In the genomic region with DNA sequence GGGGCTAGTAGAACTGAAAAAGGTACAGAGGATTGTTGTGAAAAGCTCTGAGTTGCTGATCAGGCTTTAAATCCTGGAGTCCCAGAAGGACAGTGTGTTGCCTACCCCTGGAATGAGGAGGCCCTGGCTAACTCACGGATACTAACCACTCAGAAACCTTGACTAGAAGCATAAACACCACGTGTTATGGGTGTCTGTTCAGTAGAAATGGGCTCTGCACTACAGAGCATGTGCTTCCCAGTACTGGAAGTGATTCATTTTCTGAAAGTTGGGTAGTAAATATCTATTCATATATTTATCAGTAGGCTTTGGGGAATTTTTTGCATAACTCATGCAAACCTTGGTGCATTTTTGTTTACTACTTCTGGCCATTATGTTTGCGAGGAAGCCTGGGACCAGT, we compare ENCODE assay signal across 1 cellular context.
TF ChIP-seq lines count a peak whose summit lies in the region.

No MANE protein-coding gene starts in this region.

TF ChIP-seq in H1, 55 proteins besides CTCF, POLR2A, EP300 and RAD21:
- TF ChIP-seq CTBP2 (IDR thresholded peaks at IDR 0.05; ENCODE audit: borderline replicate concordance, insufficient read depth, insufficient read length, low read length), result no peak
- no peak for TF ChIP-seq GTF2F1 (IDR thresholded peaks at IDR 0.05; ENCODE audit: borderline replicate concordance, low read depth, low read length)
- no peak for TF ChIP-seq CHD2 (IDR thresholded peaks at IDR 0.05; ENCODE audit: low read length)
- TF ChIP-seq PHF8 (conservative IDR thresholded peaks at IDR 0.05; ENCODE audit: low read depth, low read length), result no peak
- no peak for TF ChIP-seq CHD1 (IDR thresholded peaks at IDR 0.05; ENCODE audit: low read depth, low read length)
- TF ChIP-seq, protein P1, sequence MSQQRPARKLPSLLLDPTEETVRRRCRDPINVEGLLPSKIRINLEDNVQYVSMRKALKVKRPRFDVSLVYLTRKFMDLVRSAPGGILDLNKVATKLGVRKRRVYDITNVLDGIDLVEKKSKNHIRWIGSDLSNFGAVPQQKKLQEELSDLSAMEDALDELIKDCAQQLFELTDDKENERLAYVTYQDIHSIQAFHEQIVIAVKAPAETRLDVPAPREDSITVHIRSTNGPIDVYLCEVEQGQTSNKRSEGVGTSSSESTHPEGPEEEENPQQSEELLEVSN (IDR thresholded peaks at IDR 0.05), result no peak
- TF ChIP-seq, protein P2, sequence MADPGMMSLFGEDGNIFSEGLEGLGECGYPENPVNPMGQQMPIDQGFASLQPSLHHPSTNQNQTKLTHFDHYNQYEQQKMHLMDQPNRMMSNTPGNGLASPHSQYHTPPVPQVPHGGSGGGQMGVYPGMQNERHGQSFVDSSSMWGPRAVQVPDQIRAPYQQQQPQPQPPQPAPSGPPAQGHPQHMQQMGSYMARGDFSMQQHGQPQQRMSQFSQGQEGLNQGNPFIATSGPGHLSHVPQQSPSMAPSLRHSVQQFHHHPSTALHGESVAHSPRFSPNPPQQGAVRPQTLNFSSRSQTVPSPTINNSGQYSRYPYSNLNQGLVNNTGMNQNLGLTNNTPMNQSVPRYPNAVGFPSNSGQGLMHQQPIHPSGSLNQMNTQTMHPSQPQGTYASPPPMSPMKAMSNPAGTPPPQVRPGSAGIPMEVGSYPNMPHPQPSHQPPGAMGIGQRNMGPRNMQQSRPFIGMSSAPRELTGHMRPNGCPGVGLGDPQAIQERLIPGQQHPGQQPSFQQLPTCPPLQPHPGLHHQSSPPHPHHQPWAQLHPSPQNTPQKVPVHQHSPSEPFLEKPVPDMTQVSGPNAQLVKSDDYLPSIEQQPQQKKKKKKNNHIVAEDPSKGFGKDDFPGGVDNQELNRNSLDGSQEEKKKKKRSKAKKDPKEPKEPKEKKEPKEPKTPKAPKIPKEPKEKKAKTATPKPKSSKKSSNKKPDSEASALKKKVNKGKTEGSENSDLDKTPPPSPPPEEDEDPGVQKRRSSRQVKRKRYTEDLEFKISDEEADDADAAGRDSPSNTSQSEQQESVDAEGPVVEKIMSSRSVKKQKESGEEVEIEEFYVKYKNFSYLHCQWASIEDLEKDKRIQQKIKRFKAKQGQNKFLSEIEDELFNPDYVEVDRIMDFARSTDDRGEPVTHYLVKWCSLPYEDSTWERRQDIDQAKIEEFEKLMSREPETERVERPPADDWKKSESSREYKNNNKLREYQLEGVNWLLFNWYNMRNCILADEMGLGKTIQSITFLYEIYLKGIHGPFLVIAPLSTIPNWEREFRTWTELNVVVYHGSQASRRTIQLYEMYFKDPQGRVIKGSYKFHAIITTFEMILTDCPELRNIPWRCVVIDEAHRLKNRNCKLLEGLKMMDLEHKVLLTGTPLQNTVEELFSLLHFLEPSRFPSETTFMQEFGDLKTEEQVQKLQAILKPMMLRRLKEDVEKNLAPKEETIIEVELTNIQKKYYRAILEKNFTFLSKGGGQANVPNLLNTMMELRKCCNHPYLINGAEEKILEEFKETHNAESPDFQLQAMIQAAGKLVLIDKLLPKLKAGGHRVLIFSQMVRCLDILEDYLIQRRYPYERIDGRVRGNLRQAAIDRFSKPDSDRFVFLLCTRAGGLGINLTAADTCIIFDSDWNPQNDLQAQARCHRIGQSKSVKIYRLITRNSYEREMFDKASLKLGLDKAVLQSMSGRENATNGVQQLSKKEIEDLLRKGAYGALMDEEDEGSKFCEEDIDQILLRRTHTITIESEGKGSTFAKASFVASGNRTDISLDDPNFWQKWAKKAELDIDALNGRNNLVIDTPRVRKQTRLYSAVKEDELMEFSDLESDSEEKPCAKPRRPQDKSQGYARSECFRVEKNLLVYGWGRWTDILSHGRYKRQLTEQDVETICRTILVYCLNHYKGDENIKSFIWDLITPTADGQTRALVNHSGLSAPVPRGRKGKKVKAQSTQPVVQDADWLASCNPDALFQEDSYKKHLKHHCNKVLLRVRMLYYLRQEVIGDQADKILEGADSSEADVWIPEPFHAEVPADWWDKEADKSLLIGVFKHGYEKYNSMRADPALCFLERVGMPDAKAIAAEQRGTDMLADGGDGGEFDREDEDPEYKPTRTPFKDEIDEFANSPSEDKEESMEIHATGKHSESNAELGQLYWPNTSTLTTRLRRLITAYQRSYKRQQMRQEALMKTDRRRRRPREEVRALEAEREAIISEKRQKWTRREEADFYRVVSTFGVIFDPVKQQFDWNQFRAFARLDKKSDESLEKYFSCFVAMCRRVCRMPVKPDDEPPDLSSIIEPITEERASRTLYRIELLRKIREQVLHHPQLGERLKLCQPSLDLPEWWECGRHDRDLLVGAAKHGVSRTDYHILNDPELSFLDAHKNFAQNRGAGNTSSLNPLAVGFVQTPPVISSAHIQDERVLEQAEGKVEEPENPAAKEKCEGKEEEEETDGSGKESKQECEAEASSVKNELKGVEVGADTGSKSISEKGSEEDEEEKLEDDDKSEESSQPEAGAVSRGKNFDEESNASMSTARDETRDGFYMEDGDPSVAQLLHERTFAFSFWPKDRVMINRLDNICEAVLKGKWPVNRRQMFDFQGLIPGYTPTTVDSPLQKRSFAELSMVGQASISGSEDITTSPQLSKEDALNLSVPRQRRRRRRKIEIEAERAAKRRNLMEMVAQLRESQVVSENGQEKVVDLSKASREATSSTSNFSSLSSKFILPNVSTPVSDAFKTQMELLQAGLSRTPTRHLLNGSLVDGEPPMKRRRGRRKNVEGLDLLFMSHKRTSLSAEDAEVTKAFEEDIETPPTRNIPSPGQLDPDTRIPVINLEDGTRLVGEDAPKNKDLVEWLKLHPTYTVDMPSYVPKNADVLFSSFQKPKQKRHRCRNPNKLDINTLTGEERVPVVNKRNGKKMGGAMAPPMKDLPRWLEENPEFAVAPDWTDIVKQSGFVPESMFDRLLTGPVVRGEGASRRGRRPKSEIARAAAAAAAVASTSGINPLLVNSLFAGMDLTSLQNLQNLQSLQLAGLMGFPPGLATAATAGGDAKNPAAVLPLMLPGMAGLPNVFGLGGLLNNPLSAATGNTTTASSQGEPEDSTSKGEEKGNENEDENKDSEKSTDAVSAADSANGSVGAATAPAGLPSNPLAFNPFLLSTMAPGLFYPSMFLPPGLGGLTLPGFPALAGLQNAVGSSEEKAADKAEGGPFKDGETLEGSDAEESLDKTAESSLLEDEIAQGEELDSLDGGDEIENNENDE (IDR thresholded peaks at IDR 0.05; ENCODE audit: insufficient replicate concordance, low read length), result no peak
- no peak for TF ChIP-seq HDAC6 (IDR thresholded peaks at IDR 0.05; ENCODE audit: low read depth, low read length)
- no peak for TF ChIP-seq KDM4A (IDR thresholded peaks at IDR 0.05; ENCODE audit: low read depth, low read length, severe bottlenecking)
- TF ChIP-seq CEBPB (IDR thresholded peaks at IDR 0.05; ENCODE audit: low read depth, low read length), result no peak
- no peak for TF ChIP-seq HDAC2 (IDR thresholded peaks at IDR 0.05; ENCODE audit: borderline replicate concordance in 1 of 2, low read depth in 2 of 2, low read length in 2 of 2)
- TF ChIP-seq ZNF274 (IDR thresholded peaks at IDR 0.05; ENCODE audit: borderline replicate concordance, extremely low read depth, low read length), result no peak
- no peak for TF ChIP-seq BRCA1 (IDR thresholded peaks at IDR 0.05; ENCODE audit: low read depth, low read length)
- no peak for TF ChIP-seq JUND (IDR thresholded peaks at IDR 0.05; ENCODE audit: low read length)
- TF ChIP-seq TBP (IDR thresholded peaks at IDR 0.05; ENCODE audit: low read depth, low read length), result no peak
- TF ChIP-seq SP1 (IDR thresholded peaks at IDR 0.05; ENCODE audit: low read depth, low read length), result no peak
- TF ChIP-seq, protein P3, sequence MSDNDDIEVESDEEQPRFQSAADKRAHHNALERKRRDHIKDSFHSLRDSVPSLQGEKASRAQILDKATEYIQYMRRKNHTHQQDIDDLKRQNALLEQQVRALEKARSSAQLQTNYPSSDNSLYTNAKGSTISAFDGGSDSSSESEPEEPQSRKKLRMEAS (IDR thresholded peaks at IDR 0.05), result no peak
- TF ChIP-seq, protein P4, sequence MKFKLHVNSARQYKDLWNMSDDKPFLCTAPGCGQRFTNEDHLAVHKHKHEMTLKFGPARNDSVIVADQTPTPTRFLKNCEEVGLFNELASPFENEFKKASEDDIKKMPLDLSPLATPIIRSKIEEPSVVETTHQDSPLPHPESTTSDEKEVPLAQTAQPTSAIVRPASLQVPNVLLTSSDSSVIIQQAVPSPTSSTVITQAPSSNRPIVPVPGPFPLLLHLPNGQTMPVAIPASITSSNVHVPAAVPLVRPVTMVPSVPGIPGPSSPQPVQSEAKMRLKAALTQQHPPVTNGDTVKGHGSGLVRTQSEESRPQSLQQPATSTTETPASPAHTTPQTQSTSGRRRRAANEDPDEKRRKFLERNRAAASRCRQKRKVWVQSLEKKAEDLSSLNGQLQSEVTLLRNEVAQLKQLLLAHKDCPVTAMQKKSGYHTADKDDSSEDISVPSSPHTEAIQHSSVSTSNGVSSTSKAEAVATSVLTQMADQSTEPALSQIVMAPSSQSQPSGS (IDR thresholded peaks at IDR 0.05; ENCODE audit: low read length), result no peak
- no peak for TF ChIP-seq GABPA (IDR thresholded peaks at IDR 0.05; ENCODE audit: borderline replicate concordance, insufficient read depth, low read length)
